8 cellular contexts compared by ENCODE assay signal in genomic region chr5:74543162-74543995, GRCh38.
A peak's percentile ranks its signal among the peaks of the same experiment; 100 is the strongest.
DNase-seq lines count a peak whose midpoint lies in the region; ATAC-seq and TF ChIP-seq lines count a peak whose summit lies in the region.

No MANE protein-coding gene starts in this region.

- WGBS in aorta, 2 donors: 30 to 36% methylated on average over 14 of the region's 14 CpGs

- H3K27ac ChIP-seq in right atrium auricular region: peak overlapping the region; percentile 2 to 25
- peak overlapping the region in 1 of 2 donors; percentile 56 for H3K27ac ChIP-seq in aorta (ENCODE audit: low read depth in 1 of 2, low read length in 2 of 2)
- H3K27ac ChIP-seq in effector memory CD4-positive, alpha-beta T cell (ENCODE audit: insufficient read depth, low read length, poor library complexity, severe bottlenecking): no peak overlapping the region

- TF ChIP-seq CTCF in right atrium auricular region (IDR thresholded peaks at IDR 0.05) (no peak), WI38 (IDR thresholded peaks at IDR 0.05; ENCODE audit: low read depth, low read length) (no peak)

- DNase-seq in right atrium auricular region (ENCODE audit: low spot score) (no peak), Right ventricle myocardium superior (no peak), iris pigment epithelial cell (ENCODE audit: low read depth) (peak; percentile 86), aorta (peak in 1 of 2 donors; percentile 52), NCI-H187 (lab: John Stamatoyannopoulos, UW) (no peak)
- DNase-seq in effector memory CD4-positive, alpha-beta T cell: no peak

- H3K36me3 ChIP-seq in right atrium auricular region: no peaks in the 10 kb centered on the region
- no peaks in the 10 kb centered on the region for H3K36me3 ChIP-seq in aorta (ENCODE audit: control insufficient read depth in 1 of 2, insufficient read depth in 2 of 2, low read length in 1 of 2)
- no peaks in the 10 kb centered on the region for H3K36me3 ChIP-seq in effector memory CD4-positive, alpha-beta T cell (ENCODE audit: control insufficient read depth, insufficient read depth, low read length)

- no peaks in the 10 kb centered on the region for H3K27me3 ChIP-seq in right atrium auricular region
- H3K27me3 ChIP-seq in aorta (ENCODE audit: control insufficient read depth in 1 of 2, insufficient read depth in 2 of 2, low read length in 1 of 2): no peaks in the 10 kb centered on the region
- no peaks in the 10 kb centered on the region for H3K27me3 ChIP-seq in effector memory CD4-positive, alpha-beta T cell (replicated peaks; ENCODE audit: control insufficient read depth, insufficient read depth, low read length, poor library complexity, severe bottlenecking)

- no peak for ATAC-seq in Right ventricle myocardium superior (ENCODE audit: poor library complexity)
- ATAC-seq in aorta (ENCODE audit: low FRiP score): peak; percentile 61
- no peak for ATAC-seq in HG03571 (IDR thresholded peaks at IDR 0.05; ENCODE audit: unreplicated experiment)

- H3K4me3 ChIP-seq in right atrium auricular region: no peak overlapping the region
- H3K4me3 ChIP-seq in WI38 (ENCODE audit: low read depth, low read length): peak overlapping the region; percentile 19
- H3K4me3 ChIP-seq in aorta (ENCODE audit: low read length in 2 of 2): no peak overlapping the region
- no peak overlapping the region for H3K4me3 ChIP-seq in effector memory CD4-positive, alpha-beta T cell (ENCODE audit: insufficient read depth, low read depth, low read length, poor library complexity, severe bottlenecking)

- H3K9me3 ChIP-seq in right atrium auricular region (no peaks in the 10 kb centered on the region), aorta (ENCODE audit: control insufficient read depth, low read length) (no peaks in the 10 kb centered on the region)
- no peaks in the 10 kb centered on the region for H3K9me3 ChIP-seq in effector memory CD4-positive, alpha-beta T cell (ENCODE audit: control insufficient read depth, low read length)

- intact Hi-C loops in Right ventricle myocardium superior (cut with DNase I): no loop called here
- intact Hi-C loops in aorta (cut with DNase I): no loop called here

- H3K4me1 ChIP-seq in right atrium auricular region (peaks cover 0 to 4% of the 10 kb centered on the region in 2 donors), aorta (ENCODE audit: control insufficient read depth in 1 of 2, insufficient read depth in 2 of 2, low read length in 2 of 2) (peaks cover 0 to 4% of the 10 kb centered on the region in 2 donors)
- no peaks in the 10 kb centered on the region for H3K4me1 ChIP-seq in effector memory CD4-positive, alpha-beta T cell (ENCODE audit: control insufficient read depth, insufficient read depth, low read length, poor library complexity, severe bottlenecking)
